Comparison of ENCODE assay signal across 8 cellular contexts in the genomic region with DNA sequence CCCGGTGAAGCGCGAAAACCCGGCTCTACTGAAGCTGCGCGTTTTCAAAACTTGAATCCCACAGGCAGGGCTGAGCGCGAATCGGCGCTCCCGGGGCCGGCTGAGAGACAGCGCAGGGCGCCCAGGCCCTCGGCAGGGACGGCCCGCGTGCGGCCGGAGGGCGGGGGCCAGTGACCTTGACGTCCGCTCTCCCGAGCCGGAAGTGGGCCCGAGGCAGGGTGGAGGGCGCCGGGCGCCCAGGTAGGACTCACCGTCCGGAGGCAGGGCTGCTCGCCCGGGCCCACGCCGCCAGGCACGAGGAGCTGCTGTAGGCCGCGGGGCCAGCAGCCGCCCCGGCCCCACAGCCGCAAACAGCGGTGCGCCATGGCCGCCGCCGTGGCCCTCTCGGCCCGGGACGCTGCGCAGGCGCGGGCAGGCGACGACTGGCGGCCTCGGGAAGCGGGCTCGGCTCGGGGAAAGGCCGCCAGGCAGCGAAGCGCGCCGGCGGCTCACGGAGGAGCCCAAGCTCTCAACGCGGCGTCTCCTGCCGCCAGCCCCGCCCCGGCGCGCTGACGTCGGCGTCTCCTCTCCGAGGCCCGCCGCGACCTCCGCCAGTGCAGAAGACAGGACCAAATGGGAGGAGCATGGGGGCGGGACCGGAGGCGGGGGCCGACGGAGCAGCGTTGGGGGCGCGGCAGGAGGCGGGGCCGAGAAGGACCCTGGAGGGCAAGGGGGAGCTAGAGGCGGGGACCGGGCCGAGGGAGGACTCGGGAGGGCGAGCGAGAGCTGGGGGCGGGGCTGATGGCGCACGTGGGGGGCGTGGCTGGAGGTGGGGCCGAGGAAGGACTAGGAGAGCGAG. TPM values are rescaled to one million over a fixed set of nuclear protein-coding genes. Genes with fewer than 3 reads are reported as not detected.
DNase-seq lines count a peak whose midpoint lies in the region; ATAC-seq, FAIRE-seq and TF ChIP-seq lines count a peak whose summit lies in the region.

A gene (minus strand): TSS at position 510 of the 838 bp plus-strand sequence. CDS start 145 bp downstream, at position 365.

- 0 to 1% methylated on average over 71 to 104 of the region's 104 CpGs for WGBS in pancreas, 2 donors
- 1 to 6% methylated on average over 12 of the region's 104 CpGs for WGBS in thyroid gland, 2 donors

- ATAC-seq in HG02798 (IDR thresholded peaks at IDR 0.05; ENCODE audit: poor library complexity, unreplicated experiment) (peak; percentile 87), Right ventricle myocardium inferior (peak; percentile 95), pancreas (peak; percentile 88 to 95 (median 89))

- H3K27ac ChIP-seq in pancreas, result peak within 1 kb of the TSS; percentile 96 to 99 (median 98)
- peak within 1 kb of the TSS; percentile 95 to 100 (median 98) for H3K27ac ChIP-seq in thyroid gland

- FAIRE-seq in GM12891 (lab: Jason Lieb, UNC), result peak; percentile 99
- no peak for FAIRE-seq in pancreas (lab: Jason Lieb, UNC)

- no peaks in the 10 kb centered on the region for H3K27me3 ChIP-seq in pancreas
- no peaks in the 10 kb centered on the region for H3K27me3 ChIP-seq in thyroid gland

- TF ChIP-seq CTCF in pancreas (IDR thresholded peaks at IDR 0.05) (no peak), thyroid gland (IDR thresholded peaks at IDR 0.05) (peak in 2 of 6 experiments; percentile 3 to 35)

- no peaks in the 10 kb centered on the region for H3K36me3 ChIP-seq in pancreas
- H3K36me3 ChIP-seq in thyroid gland, result no peaks in the 10 kb centered on the region

- H3K4me1 ChIP-seq in pancreas, result peaks cover 18 to 31% (median 29%) of the 10 kb centered on the region in 3 donors
- H3K4me1 ChIP-seq in thyroid gland, result peaks cover 25 to 29% of the 10 kb centered on the region in 2 donors

- H3K4me3 ChIP-seq in pancreas (peak within 1 kb of the TSS; percentile 63 to 97 (median 74)), thyroid gland (replicated peaks in 1 of 3) (peak within 1 kb of the TSS; percentile 49 to 65 (median 53))

- intact Hi-C loops in Right ventricle myocardium inferior (cut with DNase I) (loop anchor here (1.0 to 10.0 kb wide), 6 partner anchors 30 to 618 kb away; a partner anchor contains a TSS), pancreas (cut with DNase I) (no loop called here), thyroid gland (cut with DNase I) (no loop called here)

- peak; percentile 91 for DNase-seq in GM12891 (ENCODE audit: insufficient read length, low spot score)
- peak; percentile 93 for DNase-seq in NCI-H1417 treated with DMSO at 0.1 percent for 48 hours (lab: John Stamatoyannopoulos, UW)
- DNase-seq in SW 1271 (lab: John Stamatoyannopoulos, UW), result peak; percentile 92 to 99
- DNase-seq in activated naive CD8-positive, alpha-beta T cell treated with anti-CD3 and anti-CD28 coated beads, Interleukin-2, amount 50 U/mL, for 16 hours (ENCODE audit: low read depth, low spot score), result peak; percentile 100
- DNase-seq in Right ventricle myocardium inferior (ENCODE audit: missing footprints), result peak; percentile 100
- peak; percentile 100 for DNase-seq in pancreas
- peak; percentile 99 to 100 for DNase-seq in thyroid gland

- TF ChIP-seq POLR2A in GM12891 (IDR thresholded peaks at IDR 0.05; ENCODE audit: low read depth, low read length) (peak; percentile 84), thyroid gland (IDR thresholded peaks at IDR 0.05) (peak; percentile 92 to 98)

- H3K9me3 ChIP-seq in pancreas (no peaks in the 10 kb centered on the region), thyroid gland (no peaks in the 10 kb centered on the region)

TF ChIP-seq in GM12891, 5 proteins besides CTCF, POLR2A, EP300 and RAD21:
- TF ChIP-seq POLR2AphosphoS5 (IDR thresholded peaks at IDR 0.05; ENCODE audit: low read depth, low read length) (peak; percentile 79; the same call in 1 of the 2 replicates), TAF1 (IDR thresholded peaks at IDR 0.05; ENCODE audit: low read depth, low read length) (peak; percentile 50), POU2F2 (IDR thresholded peaks at IDR 0.05; ENCODE audit: low read depth, low read length) (peak; percentile 72; the same call in 1 of the 2 replicates), PAX5 (IDR thresholded peaks at IDR 0.05; ENCODE audit: insufficient read depth, low read length, severe bottlenecking) (peak; percentile 43), SPI1 (IDR thresholded peaks at IDR 0.05; ENCODE audit: low read depth, low read length) (no peak)

RNA-seq across cellular contexts. Expression of the gene that starts here (rescaled TPM):
- polyA plus RNA-seq in GM12891 (2012; ENCODE audit: low read depth, missing spikeins), result 47.7 TPM
- total RNA-seq in Right ventricle myocardium inferior (140 TPM), pancreas (10 to 100 TPM; 22.0 to 31.1 (median 23.4) TPM), thyroid gland (10 to 100 TPM; 60.9 to 92.4 (median 84.7) TPM)
- 10 to 100 TPM; 13.6 to 25.8 TPM for polyA plus RNA-seq in pancreas

Comparison
In these comparisons a context has a peak if more than half of its experiments do, and no peak if none do; other contexts are left out.
1. Peak in every context shown above with its lines: DNase-seq, ATAC-seq, H3K4me3 ChIP-seq and H3K27ac ChIP-seq.